Comparison of ENCODE assay signal across 9 cellular contexts in genomic region chr9:72351538-72352453, GRCh38. TPM values are rescaled to one million over a fixed set of nuclear protein-coding genes. Genes with fewer than 3 reads are reported as not detected.
DNase-seq lines count a peak whose midpoint lies in the region; ATAC-seq, FAIRE-seq and TF ChIP-seq lines count a peak whose summit lies in the region.
"Had no signal": no experiment of that assay in that cellular context is flagged by ENCODE, and none has a peak within 500 bp of the region (broad histone marks: within the 10 kb centered on the region; RNA-seq: fewer than 3 reads in every experiment).

No MANE protein-coding gene starts in this region.

- no peak overlapping the region for H3K9ac ChIP-seq in HepG2 (ENCODE audit: insufficient read depth, low read depth, low read length)

- H3K4me1 ChIP-seq in HepG2 (ENCODE audit: insufficient read depth, low read length) = peaks cover 29% of the 10 kb centered on the region

- DNase-seq in EH (ENCODE audit: low read depth) (peak; percentile 80), M059J (ENCODE audit: low read depth) (peak; percentile 85), HepG2 (ENCODE audit: low spot score) (no peak), COR-L47 (lab: John Stamatoyannopoulos, UW) (no peak), glutamatergic neuron (no peak)
- DNase-seq in activated CD4-positive, alpha-beta T cell treated with anti-CD3 and anti-CD28 coated beads, Interleukin-2, amount 10 ng/mL, durations not matched to agents 24 days and 14 days = no peak

- TF ChIP-seq EP300 in HepG2 (IDR thresholded peaks at IDR 0.05; ENCODE audit: low read depth in 2 of 2, low read length in 2 of 2) = no peak
- no peak for TF ChIP-seq EP300 in HepG2 (CRISPR knock-in tag; IDR thresholded peaks at IDR 0.05; ENCODE audit: borderline replicate concordance)

- H3K36me3 Mint-ChIP-seq in dendritic cell treated with granulocyte-macrophage colony-stimulating factor and Interleukin-4, amounts not matched to agents 40 ng/mL and 50 ng/mL, for 4 days (ENCODE audit: low read depth) = peaks cover 80% of the 10 kb centered on the region
- no peaks in the 10 kb centered on the region for H3K36me3 Mint-ChIP-seq in glutamatergic neuron (ENCODE audit: unreplicated experiment)
- peaks cover 45% of the 10 kb centered on the region for H3K36me3 Mint-ChIP-seq in activated CD4-positive, alpha-beta T cell treated with anti-CD3 and anti-CD28 coated beads, Interleukin-2, amount 10 ng/mL, durations not matched to agents 24 days and 14 days (ENCODE audit: low read depth)

- CTCF ChIA-PET in HepG2 (lab: Yijun Ruan, JAX; ENCODE audit: low intra/inter-chr PET ratio, low total read pairs) = no interaction called here

- no peak overlapping the region for H3K4me3 ChIP-seq in HepG2 (replicated peaks in 1 of 3; ENCODE audit: insufficient read depth in 1 of 3, low read depth in 2 of 3, low read length in 3 of 3)
- H3K4me3 ChIP-seq: ovary had no signal

- no peak overlapping the region for H3K27ac ChIP-seq in HepG2 (ENCODE audit: extremely low read length, insufficient read depth, low read length)
- H3K27ac ChIP-seq: ovary had no signal

- H3K4me3 Mint-ChIP-seq in dendritic cell treated with granulocyte-macrophage colony-stimulating factor and Interleukin-4, amounts not matched to agents 40 ng/mL and 50 ng/mL, for 4 days = no peak overlapping the region
- no peak overlapping the region for H3K4me3 Mint-ChIP-seq in glutamatergic neuron (ENCODE audit: unreplicated experiment)
- H3K4me3 Mint-ChIP-seq in activated CD4-positive, alpha-beta T cell treated with anti-CD3 and anti-CD28 coated beads, Interleukin-2, amount 10 ng/mL, durations not matched to agents 24 days and 14 days = no peak overlapping the region

- TF ChIP-seq RAD21 in HepG2 (CRISPR knock-in tag; IDR thresholded peaks at IDR 0.05) = no peak

- POLR2A ChIA-PET in HepG2 (lab: Yijun Ruan, JAX) = interaction anchor here (1.9 to 2.7 kb wide), 2 partner anchors 11 to 14 kb away, joined by 6 to 11 read pairs; no protein-coding TSS in a partner anchor

- H3K36me3 ChIP-seq in HepG2 (replicated peaks in 1 of 2; ENCODE audit: control insufficient read depth in 1 of 2, insufficient read depth in 2 of 2, low read length in 2 of 2) = peaks cover 8 to 24% of the 10 kb centered on the region in 2 experiments; a peak in 3 of 5 replicates
- H3K36me3 ChIP-seq: ovary had no signal

- no peak overlapping the region for H2AFZ ChIP-seq in HepG2 (ENCODE audit: low read length)

- peaks cover 14% of the 10 kb centered on the region for H4K20me1 ChIP-seq in HepG2 (ENCODE audit: insufficient read depth, low read length)

- TF ChIP-seq POLR2A in HepG2 (IDR thresholded peaks at IDR 0.05; ENCODE audit: insufficient read depth in 1 of 2, low read depth in 2 of 2, low read length in 2 of 2) = no peak

- in situ Hi-C loops in HepG2 (cut with HindIII; ENCODE audit: extremely low pct_ligation_motif_present, low pct_unique_long_range_greater_than_20kb) = no loop called here

- H3K27me3 ChIP-seq in HepG2 (ENCODE audit: control insufficient read depth in 1 of 2, insufficient read depth in 2 of 2, low read length in 2 of 2) = no peaks in the 10 kb centered on the region
- H3K27me3 ChIP-seq: ovary had no signal

- no peak for TF ChIP-seq CTCF in HepG2 (CRISPR knock-in tag; IDR thresholded peaks at IDR 0.05)
- TF ChIP-seq CTCF in glutamatergic neuron (IDR thresholded peaks at IDR 0.05; ENCODE audit: partially characterized antibody, unreplicated experiment) = no peak

- H3K27ac Mint-ChIP-seq in dendritic cell treated with granulocyte-macrophage colony-stimulating factor and Interleukin-4, amounts not matched to agents 40 ng/mL and 50 ng/mL, for 4 days = peak overlapping the region; percentile 22
- H3K27ac Mint-ChIP-seq in glutamatergic neuron (ENCODE audit: unreplicated experiment) = no peak overlapping the region
- no peak overlapping the region for H3K27ac Mint-ChIP-seq in activated CD4-positive, alpha-beta T cell treated with anti-CD3 and anti-CD28 coated beads, Interleukin-2, amount 10 ng/mL, durations not matched to agents 24 days and 14 days

- H3K27me3 Mint-ChIP-seq in dendritic cell treated with granulocyte-macrophage colony-stimulating factor and Interleukin-4, amounts not matched to agents 40 ng/mL and 50 ng/mL, for 4 days = no peaks in the 10 kb centered on the region
- peaks cover 2% of the 10 kb centered on the region for H3K27me3 Mint-ChIP-seq in glutamatergic neuron (ENCODE audit: unreplicated experiment)
- H3K27me3 Mint-ChIP-seq in activated CD4-positive, alpha-beta T cell treated with anti-CD3 and anti-CD28 coated beads, Interleukin-2, amount 10 ng/mL, durations not matched to agents 24 days and 14 days = no peaks in the 10 kb centered on the region

- BruUV-seq in HepG2 (replicated peaks; lab: Mats Ljungman, UMichigan) = no TSS peak

- H3K79me2 ChIP-seq in HepG2 (ENCODE audit: insufficient read depth, low read length) = no peaks in the 10 kb centered on the region

- FAIRE-seq in HepG2 (lab: Jason Lieb, UNC) = no peak

- peak; percentile 41 for ATAC-seq in HepG2
- no peak for ATAC-seq in GM21737 (IDR thresholded peaks at IDR 0.05; ENCODE audit: unreplicated experiment)

- intact Hi-C loops in dendritic cell treated with granulocyte-macrophage colony-stimulating factor and Interleukin-4, amounts not matched to agents 40 ng/mL and 50 ng/mL, for 4 days (cut with micrococcal nuclease) = no loop called here
- intact Hi-C loops in HepG2 (cut with micrococcal nuclease; ENCODE audit: unreplicated experiment) = loop anchor here (10.0 kb wide), 1 partner anchor 473 kb away; no protein-coding TSS in a partner anchor
- intact Hi-C loops in activated CD4-positive, alpha-beta T cell treated with anti-CD3 and anti-CD28 coated beads, Interleukin-2, amount 10 ng/mL, durations not matched to agents 24 days and 14 days (cut with micrococcal nuclease) = no loop called here

- no peaks in the 10 kb centered on the region for H3K9me3 Mint-ChIP-seq in dendritic cell treated with granulocyte-macrophage colony-stimulating factor and Interleukin-4, amounts not matched to agents 40 ng/mL and 50 ng/mL, for 4 days
- H3K9me3 Mint-ChIP-seq in glutamatergic neuron (ENCODE audit: unreplicated experiment) = peaks cover 2% of the 10 kb centered on the region
- no peaks in the 10 kb centered on the region for H3K9me3 Mint-ChIP-seq in activated CD4-positive, alpha-beta T cell treated with anti-CD3 and anti-CD28 coated beads, Interleukin-2, amount 10 ng/mL, durations not matched to agents 24 days and 14 days

- H3K4me2 ChIP-seq in HepG2 (ENCODE audit: low read depth, low read length) = no peak overlapping the region

- 92% methylated on average over 15 of the region's 15 CpGs for WGBS in HepG2 (ENCODE audit: low lambda C conversion rate)

- no peaks in the 10 kb centered on the region for H3K9me3 ChIP-seq in HepG2 (ENCODE audit: low read length)
- H3K9me3 ChIP-seq: ovary had no signal

- peaks cover 22% of the 10 kb centered on the region for H3K4me1 Mint-ChIP-seq in dendritic cell treated with granulocyte-macrophage colony-stimulating factor and Interleukin-4, amounts not matched to agents 40 ng/mL and 50 ng/mL, for 4 days (ENCODE audit: low read depth)
- H3K4me1 Mint-ChIP-seq in glutamatergic neuron (ENCODE audit: low read depth, unreplicated experiment) = no peaks in the 10 kb centered on the region
- peaks cover 20% of the 10 kb centered on the region for H3K4me1 Mint-ChIP-seq in activated CD4-positive, alpha-beta T cell treated with anti-CD3 and anti-CD28 coated beads, Interleukin-2, amount 10 ng/mL, durations not matched to agents 24 days and 14 days

TF ChIP-seq in HepG2, 621 proteins besides CTCF, POLR2A, EP300 and RAD21 (continues in another document):
- TF ChIP-seq IRF1 (CRISPR knock-in tag; IDR thresholded peaks at IDR 0.05; ENCODE audit: low read depth) = no peak
- no peak for TF ChIP-seq ATAD3A (CRISPR knock-in tag; IDR thresholded peaks at IDR 0.05)

RNA-seq across cellular contexts. Expression of gene ZFAND5, which starts 13.2 kb away (rescaled TPM):
- 174 and 216 TPM in 2 replicates for total RNA-seq in M059J (2014; rRNA removed; shearing (Covaris generic))
- total RNA-seq in HepG2 (2016; rRNA removed; fragmentation: Illumina TruSeq; extraction: Trizol) (41.8 and 60.2 TPM in 2 replicates), glutamatergic neuron (ENCODE audit: unreplicated experiment) (218 TPM)
- total RNA-seq in HepG2 (2016; cell fraction: cytosol; rRNA removed; fragmentation: Illumina TruSeq; extraction: Trizol; ENCODE audit: low read depth) = 9.1 and 10.4 TPM in 2 replicates
- total RNA-seq in HepG2 (2016; cell fraction: insoluble cytoplasmic fraction; rRNA removed; fragmentation: Illumina TruSeq; extraction: Trizol) = 40.5 and 58.0 TPM in 2 replicates
- total RNA-seq in HepG2 (2016; cell fraction: membrane; rRNA removed; fragmentation: Illumina TruSeq; extraction: Trizol) = 31.7 and 31.9 TPM in 2 replicates
- total RNA-seq in HepG2 (2016; cell fraction: nucleus; rRNA removed; fragmentation: Illumina TruSeq; extraction: Trizol) = 93.9 and 99.5 TPM in 2 replicates
- 49.1 and 53.4 TPM in 2 replicates for polyA plus RNA-seq in HepG2 (2011; rRNA removed)
- polyA plus RNA-seq in HepG2 (2011; cell fraction: cytosol; rRNA removed) = 21.5 and 29.0 TPM in 2 replicates
- polyA plus RNA-seq in HepG2 (2011; cell fraction: nucleus; rRNA removed) = 64.8 and 78.1 TPM in 2 replicates
- 72.3 and 73.7 TPM in 2 replicates for polyA plus RNA-seq in HepG2 (2012)
- 7.4 and 8.7 TPM in 2 replicates for polyA plus RNA-seq in HepG2 (2016; cell fraction: cytosol; fragmentation: Illumina TruSeq; extraction: Trizol; ENCODE audit: low read depth)
- 62.9 and 71.0 TPM in 2 replicates for polyA plus RNA-seq in HepG2 (2016; cell fraction: insoluble cytoplasmic fraction; fragmentation: Illumina TruSeq; extraction: Trizol; ENCODE audit: low read depth)
- 16.8 and 17.5 TPM in 2 replicates for polyA plus RNA-seq in HepG2 (2016; cell fraction: membrane; fragmentation: Illumina TruSeq; extraction: Trizol; ENCODE audit: low read depth)
- polyA plus RNA-seq in HepG2 (2016; cell fraction: nucleus; fragmentation: Illumina TruSeq; extraction: Trizol; ENCODE audit: insufficient read depth, low read depth) = 130 TPM in 2 replicates
- 13.2 and 13.9 TPM in 2 replicates for polyA minus RNA-seq in HepG2 (2011; rRNA and poly(A)+ RNA removed; ENCODE audit: low replicate concordance)
- polyA minus RNA-seq in HepG2 (2011; cell fraction: cytosol; rRNA and poly(A)+ RNA removed) = 32.9 and 49.2 TPM in 2 replicates
- polyA minus RNA-seq in HepG2 (2011; cell fraction: nucleus; rRNA and poly(A)+ RNA removed) = 141 and 188 TPM in 2 replicates
- 115 and 121 TPM in 2 replicates for total RNA-seq in activated CD4-positive, alpha-beta T cell treated with anti-CD3 and anti-CD28 coated beads, Interleukin-2, amount 10 ng/mL, durations not matched to agents 24 days and 14 days

Comparison
In these comparisons a context has a peak if more than half of its experiments do, and no peak if none do; other contexts are left out.
1. DNase-seq: peak in EH (single experiment) and M059J (single experiment); none in HepG2 (single experiment), COR-L47 (single experiment), glutamatergic neuron (single experiment) and activated CD4-positive, alpha-beta T cell treated with anti-CD3 and anti-CD28 coated beads, Interleukin-2, amount 10 ng/mL, durations not matched to agents 24 days and 14 days (single experiment).